ENCODE assay signal across 18 cellular contexts in the genomic region with DNA sequence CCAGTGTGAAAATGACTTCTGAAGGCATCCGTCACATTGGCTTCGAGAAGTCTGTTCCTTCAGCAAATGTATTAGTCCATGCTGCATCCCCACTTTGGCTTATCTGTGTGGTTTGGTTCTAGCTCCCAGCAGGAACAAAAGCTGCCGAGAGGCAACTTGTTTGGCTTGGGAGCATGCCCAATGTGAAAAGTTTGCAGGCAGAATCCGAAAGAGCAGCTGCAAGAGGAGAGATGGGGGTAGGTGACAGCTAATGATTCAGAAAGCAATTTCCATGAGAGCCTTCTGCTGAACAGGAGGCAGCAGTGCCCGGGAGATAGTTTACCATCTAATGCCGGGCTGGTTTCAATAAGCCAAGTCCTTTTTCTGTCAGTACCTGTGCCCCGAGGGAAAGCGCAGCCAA.
DNase-seq lines count a peak whose midpoint lies in the region.
"Had no signal": no experiment of that assay in that cellular context is flagged by ENCODE, and none has a peak within 500 bp of the region (broad histone marks: within the 10 kb centered on the region; RNA-seq: fewer than 3 reads in every experiment).

No MANE protein-coding gene starts in this region.

- H3K4me3 Mint-ChIP-seq in activated CD4-positive, alpha-beta memory T cell treated with anti-CD3 and anti-CD28 coated beads, Interleukin-2, amount 10 ng/mL, durations not matched to agents 7 days and 5 days, result no peak overlapping the region
- H3K4me3 Mint-ChIP-seq: activated naive CD4-positive, alpha-beta T cell treated with anti-CD3 and anti-CD28 coated beads, Interleukin-2, amount 50 U/mL, for 24 hours; activated T-cell treated with anti-CD3 and anti-CD28 coated beads, Interleukin-2, amount 50 U/mL, for 72 hours; CD8-positive, alpha-beta T cell; nephron had no signal

- no peaks in the 10 kb centered on the region for H3K27me3 Mint-ChIP-seq in activated CD4-positive, alpha-beta memory T cell treated with anti-CD3 and anti-CD28 coated beads, Interleukin-2, amount 10 ng/mL, durations not matched to agents 7 days and 5 days
- H3K27me3 Mint-ChIP-seq: activated naive CD4-positive, alpha-beta T cell treated with anti-CD3 and anti-CD28 coated beads, Interleukin-2, amount 50 U/mL, for 24 hours had no signal

- H3K4me1 Mint-ChIP-seq in activated CD4-positive, alpha-beta memory T cell treated with anti-CD3 and anti-CD28 coated beads, Interleukin-2, amount 10 ng/mL, durations not matched to agents 7 days and 5 days, result no peaks in the 10 kb centered on the region
- H3K4me1 Mint-ChIP-seq: activated naive CD4-positive, alpha-beta T cell treated with anti-CD3 and anti-CD28 coated beads, Interleukin-2, amount 50 U/mL, for 24 hours had no signal

- POLR2A ChIA-PET in activated CD4-positive, alpha-beta memory T cell treated with anti-CD3 and anti-CD28 coated beads, Interleukin-2, amount 10 ng/mL, durations not matched to agents 7 days and 5 days (lab: Charles Lee), result no interaction called here

- H3K36me3 Mint-ChIP-seq in activated CD4-positive, alpha-beta memory T cell treated with anti-CD3 and anti-CD28 coated beads, Interleukin-2, amount 10 ng/mL, durations not matched to agents 7 days and 5 days (ENCODE audit: low read depth), result no peaks in the 10 kb centered on the region
- H3K36me3 Mint-ChIP-seq: activated naive CD4-positive, alpha-beta T cell treated with anti-CD3 and anti-CD28 coated beads, Interleukin-2, amount 50 U/mL, for 24 hours; CD8-positive, alpha-beta T cell had no signal

- H3K9me3 Mint-ChIP-seq in activated CD4-positive, alpha-beta memory T cell treated with anti-CD3 and anti-CD28 coated beads, Interleukin-2, amount 10 ng/mL, durations not matched to agents 7 days and 5 days, result peaks cover 7% of the 10 kb centered on the region
- H3K9me3 Mint-ChIP-seq: activated naive CD4-positive, alpha-beta T cell treated with anti-CD3 and anti-CD28 coated beads, Interleukin-2, amount 50 U/mL, for 24 hours; nephron had no signal

- DNase-seq in HT1080 (ENCODE audit: low read depth) (peak; percentile 48), NCI-H146 (lab: John Stamatoyannopoulos, UW) (peak; percentile 55), SHP77 (lab: John Stamatoyannopoulos, UW) (peak; percentile 83), non-pigmented ciliary epithelial cell (ENCODE audit: low read depth) (peak; percentile 18), NCI-H524 (lab: John Stamatoyannopoulos, UW) (no peak)
- no peak for DNase-seq in activated CD4-positive, alpha-beta memory T cell treated with anti-CD3 and anti-CD28 coated beads, Interleukin-2, amount 10 ng/mL, durations not matched to agents 7 days and 5 days
- no peak for DNase-seq in activated naive CD4-positive, alpha-beta T cell treated with Interleukin-2 at 50 U/mL for 16 hours
- DNase-seq: activated T-cell treated with anti-CD3 and anti-CD28 coated beads, Interleukin-2, amount 50 U/mL, for 72 hours; brain microvascular endothelial cell; CD8-positive, alpha-beta T cell; DMS53; H7; left colon; stimulated activated CD4-positive, alpha-beta T cell treated with anti-CD3 and anti-CD28 coated beads, Interleukin-2, amount 100 ng/mL, for 48 hours; stimulated activated naive CD4-positive, alpha-beta T cell treated with Interleukin-2 at 50 U/mL for 16 hours; tibial artery had no signal

- CTCF ChIA-PET in activated CD4-positive, alpha-beta memory T cell treated with anti-CD3 and anti-CD28 coated beads, Interleukin-2, amount 10 ng/mL, durations not matched to agents 7 days and 5 days (lab: Charles Lee), result no interaction called here

- H3K27ac Mint-ChIP-seq in activated CD4-positive, alpha-beta memory T cell treated with anti-CD3 and anti-CD28 coated beads, Interleukin-2, amount 10 ng/mL, durations not matched to agents 7 days and 5 days, result no peak overlapping the region
- H3K27ac Mint-ChIP-seq: activated naive CD4-positive, alpha-beta T cell treated with anti-CD3 and anti-CD28 coated beads, Interleukin-2, amount 50 U/mL, for 24 hours; activated T-cell treated with anti-CD3 and anti-CD28 coated beads, Interleukin-2, amount 50 U/mL, for 72 hours; CD8-positive, alpha-beta T cell; nephron had no signal

Comparison
In these comparisons a context has a peak if more than half of its experiments do, and no peak if none do; other contexts are left out.
1. DNase-seq: peak in HT1080 (single experiment), NCI-H146 (single experiment), SHP77 (2 of 2) and non-pigmented ciliary epithelial cell (single experiment); none in NCI-H524 (0 of 2), activated CD4-positive, alpha-beta memory T cell treated with anti-CD3 and anti-CD28 coated beads, Interleukin-2, amount 10 ng/mL, durations not matched to agents 7 days and 5 days (single experiment) and activated naive CD4-positive, alpha-beta T cell treated with Interleukin-2 at 50 U/mL for 16 hours (single experiment).